Comparison of ENCODE assay signal across 37 cellular contexts in genomic region chr1:228706305-228706704, GRCh38. TPM values are rescaled to one million over a fixed set of nuclear protein-coding genes. Genes with fewer than 3 reads are reported as not detected.
"Had no signal": no experiment of that assay in that cellular context is flagged by ENCODE, and none has a peak within 500 bp of the region (broad histone marks: within the 10 kb centered on the region; RNA-seq: fewer than 3 reads in every experiment).

No MANE protein-coding gene starts in this region.

- H3K4me3 Mint-ChIP-seq: activated CD8-positive, alpha-beta T cell treated with anti-CD3 and anti-CD28 coated beads for 36 hours; activated naive CD8-positive, alpha-beta T cell treated with anti-CD3 and anti-CD28 coated beads for 36 hours; activated T-cell treated with anti-CD3 and anti-CD28 coated beads, Interleukin-2, amount 50 U/mL, for 72 hours; activated T-helper 17 cell treated with anti-CD3 and anti-CD28 coated beads, Interleukin-2, amount 50 U/mL, for 72 hours; central memory CD8-positive, alpha-beta T cell; T-cell had no signal

- H3K4me3 ChIP-seq: MG63, PC-9 had no signal

- H3K27me3 Mint-ChIP-seq: activated naive CD8-positive, alpha-beta T cell treated with anti-CD3 and anti-CD28 coated beads for 36 hours had no signal

- ATAC-seq: activated CD8-positive, alpha-beta T cell treated with anti-CD3 and anti-CD28 coated beads for 36 hours; activated T-cell treated with anti-CD3 and anti-CD28 coated beads, Interleukin-2, amount 50 U/mL, for 72 hours; activated T-helper 17 cell treated with anti-CD3 and anti-CD28 coated beads, Interleukin-2, amount 50 U/mL, for 72 hours; Right ventricle myocardium inferior; SK-N-SH treated with all-trans-retinoic acid at 6 μM for 48 hours; T-cell had no signal

- H3K36me3 Mint-ChIP-seq: activated naive CD8-positive, alpha-beta T cell treated with anti-CD3 and anti-CD28 coated beads for 36 hours; T-cell had no signal

- H3K27ac Mint-ChIP-seq: activated CD8-positive, alpha-beta T cell treated with anti-CD3 and anti-CD28 coated beads for 36 hours; activated naive CD8-positive, alpha-beta T cell treated with anti-CD3 and anti-CD28 coated beads for 36 hours; activated T-cell treated with anti-CD3 and anti-CD28 coated beads, Interleukin-2, amount 50 U/mL, for 72 hours; activated T-helper 17 cell treated with anti-CD3 and anti-CD28 coated beads, Interleukin-2, amount 50 U/mL, for 72 hours; T-cell had no signal

- H3K36me3 ChIP-seq: brain microvascular endothelial cell, MG63, WERI-Rb-1 had no signal

- H3K27me3 ChIP-seq: brain microvascular endothelial cell, MG63 had no signal

- H3K4me1 Mint-ChIP-seq: activated naive CD8-positive, alpha-beta T cell treated with anti-CD3 and anti-CD28 coated beads for 36 hours; activated T-helper 17 cell treated with anti-CD3 and anti-CD28 coated beads, Interleukin-2, amount 50 U/mL, for 72 hours; central memory CD8-positive, alpha-beta T cell; T-cell had no signal

- DNase-seq: activated CD4-positive, alpha-beta T cell treated with anti-CD3 and anti-CD28 coated beads for 1 hour; activated CD4-positive, alpha-beta T cell treated with anti-CD3 and anti-CD28 coated beads for 48 hours; activated CD4-positive, alpha-beta T cell treated with anti-CD3 and anti-CD28 coated beads, Interleukin-2, amount 50 U/mL, for 4 hours; activated CD4-positive, CD25-positive, alpha-beta regulatory T cell; activated CD8-positive, alpha-beta T cell treated with anti-CD3 and anti-CD28 coated beads for 36 hours; activated effector memory CD4-positive, alpha-beta T cell treated with anti-CD3 and anti-CD28 coated beads, Interleukin-2, amount 50 U/mL, for 16 hours; activated naive CD4-positive, alpha-beta T cell; activated naive CD4-positive, alpha-beta T cell treated with anti-CD3 and anti-CD28 coated beads, Interleukin-2, amount 50 U/mL, for 16 hours; activated naive CD8-positive, alpha-beta T cell treated with anti-CD3 and anti-CD28 coated beads for 36 hours; activated T-cell treated with anti-CD3 and anti-CD28 coated beads, Interleukin-2, amount 50 U/mL, for 1 hour; activated T-cell treated with anti-CD3 and anti-CD28 coated beads, Interleukin-2, amount 50 U/mL, for 72 hours; amniotic stem cell; aorta; brain microvascular endothelial cell; Kasumi-1; KG1; MG63; NCI-H1048; NCI-H1105 treated with DMSO at 0.1 percent for 48 hours; NCI-H1436; NCI-H1694; NCI-H1930; NCI-H2107; NCI-H2171; NCI-H226; PC-9; SIG-M5; T-cell; T-helper 2 cell; T-helper 9 cell; WERI-Rb-1 had no signal

- H3K27ac ChIP-seq: brain microvascular endothelial cell, PC-9, RWPE1, WERI-Rb-1 had no signal

RNA-seq across cellular contexts. Expression of gene RHOU, which starts 29.0 kb away (rescaled TPM):
- total RNA-seq: OCI-LY7, PC-9 had no signal
